In the genomic region with DNA sequence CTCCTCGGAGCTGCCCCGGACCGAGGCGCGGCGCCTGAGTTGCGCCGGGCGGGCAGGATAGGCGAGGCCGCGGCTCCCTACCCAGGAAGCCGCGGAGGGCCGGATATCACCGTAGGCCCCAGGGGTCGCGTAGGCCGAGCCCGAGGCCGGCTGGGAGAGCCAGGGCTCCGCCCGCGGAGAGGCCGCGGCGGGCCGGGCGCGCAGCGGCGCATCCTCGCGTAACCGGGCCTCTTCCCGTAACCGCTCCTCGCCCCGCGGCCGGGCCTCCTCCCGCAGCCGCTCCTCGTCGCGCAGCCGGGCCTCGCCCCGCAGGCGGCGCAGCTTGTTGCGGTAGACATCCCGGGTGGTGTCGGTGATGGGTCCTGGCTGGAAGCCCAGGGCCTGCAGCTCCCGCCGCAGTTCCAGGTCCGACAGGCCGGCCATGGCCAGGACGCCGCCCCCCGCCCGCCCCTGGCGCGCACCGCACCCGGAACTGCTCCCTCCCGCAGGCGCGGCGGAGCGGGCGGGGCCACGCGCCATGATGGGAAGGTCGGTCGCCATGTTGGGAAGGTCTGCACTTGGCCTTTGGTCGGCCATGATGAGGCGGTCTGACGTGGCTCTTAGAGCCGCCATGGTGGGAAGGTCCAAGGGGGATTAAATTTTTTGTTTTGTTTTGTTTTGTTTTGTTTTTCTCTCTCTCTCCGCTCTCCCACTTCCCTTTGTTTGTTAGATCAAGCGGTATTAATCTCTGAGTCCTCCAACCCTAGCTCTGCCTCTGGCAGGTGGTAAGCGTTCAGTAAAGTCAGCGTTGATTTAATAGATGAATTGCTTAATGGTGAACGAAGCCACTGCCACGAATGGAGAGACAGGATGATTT, we compare ENCODE assay signal across 1 cellular context.
A peak's percentile ranks its signal among the peaks of the same experiment; 100 is the strongest.
TF ChIP-seq lines count a peak whose summit lies in the region.

A gene (minus strand): TSS at position 437 of the 856 bp plus-strand sequence. CDS start 14 bp downstream, at position 423.

TF ChIP-seq in HepG2, 621 proteins besides CTCF, POLR2A, EP300 and RAD21 (continued from another document):
- TF ChIP-seq, protein P1, sequence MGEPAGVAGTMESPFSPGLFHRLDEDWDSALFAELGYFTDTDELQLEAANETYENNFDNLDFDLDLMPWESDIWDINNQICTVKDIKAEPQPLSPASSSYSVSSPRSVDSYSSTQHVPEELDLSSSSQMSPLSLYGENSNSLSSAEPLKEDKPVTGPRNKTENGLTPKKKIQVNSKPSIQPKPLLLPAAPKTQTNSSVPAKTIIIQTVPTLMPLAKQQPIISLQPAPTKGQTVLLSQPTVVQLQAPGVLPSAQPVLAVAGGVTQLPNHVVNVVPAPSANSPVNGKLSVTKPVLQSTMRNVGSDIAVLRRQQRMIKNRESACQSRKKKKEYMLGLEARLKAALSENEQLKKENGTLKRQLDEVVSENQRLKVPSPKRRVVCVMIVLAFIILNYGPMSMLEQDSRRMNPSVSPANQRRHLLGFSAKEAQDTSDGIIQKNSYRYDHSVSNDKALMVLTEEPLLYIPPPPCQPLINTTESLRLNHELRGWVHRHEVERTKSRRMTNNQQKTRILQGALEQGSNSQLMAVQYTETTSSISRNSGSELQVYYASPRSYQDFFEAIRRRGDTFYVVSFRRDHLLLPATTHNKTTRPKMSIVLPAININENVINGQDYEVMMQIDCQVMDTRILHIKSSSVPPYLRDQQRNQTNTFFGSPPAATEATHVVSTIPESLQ (CRISPR knock-in tag; conservative IDR thresholded peaks at IDR 0.05) = no peak
- peak; percentile 84; the same call in 1 of the 2 replicates for TF ChIP-seq ZNF616 (CRISPR knock-in tag; IDR thresholded peaks at IDR 0.05; ENCODE audit: low read depth)
- no peak for TF ChIP-seq MTF2 (CRISPR knock-in tag; IDR thresholded peaks at IDR 0.05; ENCODE audit: borderline replicate concordance)
- TF ChIP-seq FOXO1 (CRISPR knock-in tag; IDR thresholded peaks at IDR 0.05) = peak; percentile 62
- TF ChIP-seq, protein P2, sequence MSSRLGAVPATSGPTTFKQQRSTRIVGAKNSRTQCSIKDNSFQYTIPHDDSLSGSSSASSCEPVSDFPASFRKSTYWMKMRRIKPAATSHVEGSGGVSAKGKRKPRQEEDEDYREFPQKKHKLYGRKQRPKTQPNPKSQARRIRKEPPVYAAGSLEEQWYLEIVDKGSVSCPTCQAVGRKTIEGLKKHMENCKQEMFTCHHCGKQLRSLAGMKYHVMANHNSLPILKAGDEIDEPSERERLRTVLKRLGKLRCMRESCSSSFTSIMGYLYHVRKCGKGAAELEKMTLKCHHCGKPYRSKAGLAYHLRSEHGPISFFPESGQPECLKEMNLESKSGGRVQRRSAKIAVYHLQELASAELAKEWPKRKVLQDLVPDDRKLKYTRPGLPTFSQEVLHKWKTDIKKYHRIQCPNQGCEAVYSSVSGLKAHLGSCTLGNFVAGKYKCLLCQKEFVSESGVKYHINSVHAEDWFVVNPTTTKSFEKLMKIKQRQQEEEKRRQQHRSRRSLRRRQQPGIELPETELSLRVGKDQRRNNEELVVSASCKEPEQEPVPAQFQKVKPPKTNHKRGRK (CRISPR knock-in tag; IDR thresholded peaks at IDR 0.05) = no peak
- TF ChIP-seq ZFP1 (CRISPR knock-in tag; IDR thresholded peaks at IDR 0.05) = no peak
- TF ChIP-seq, protein P3, sequence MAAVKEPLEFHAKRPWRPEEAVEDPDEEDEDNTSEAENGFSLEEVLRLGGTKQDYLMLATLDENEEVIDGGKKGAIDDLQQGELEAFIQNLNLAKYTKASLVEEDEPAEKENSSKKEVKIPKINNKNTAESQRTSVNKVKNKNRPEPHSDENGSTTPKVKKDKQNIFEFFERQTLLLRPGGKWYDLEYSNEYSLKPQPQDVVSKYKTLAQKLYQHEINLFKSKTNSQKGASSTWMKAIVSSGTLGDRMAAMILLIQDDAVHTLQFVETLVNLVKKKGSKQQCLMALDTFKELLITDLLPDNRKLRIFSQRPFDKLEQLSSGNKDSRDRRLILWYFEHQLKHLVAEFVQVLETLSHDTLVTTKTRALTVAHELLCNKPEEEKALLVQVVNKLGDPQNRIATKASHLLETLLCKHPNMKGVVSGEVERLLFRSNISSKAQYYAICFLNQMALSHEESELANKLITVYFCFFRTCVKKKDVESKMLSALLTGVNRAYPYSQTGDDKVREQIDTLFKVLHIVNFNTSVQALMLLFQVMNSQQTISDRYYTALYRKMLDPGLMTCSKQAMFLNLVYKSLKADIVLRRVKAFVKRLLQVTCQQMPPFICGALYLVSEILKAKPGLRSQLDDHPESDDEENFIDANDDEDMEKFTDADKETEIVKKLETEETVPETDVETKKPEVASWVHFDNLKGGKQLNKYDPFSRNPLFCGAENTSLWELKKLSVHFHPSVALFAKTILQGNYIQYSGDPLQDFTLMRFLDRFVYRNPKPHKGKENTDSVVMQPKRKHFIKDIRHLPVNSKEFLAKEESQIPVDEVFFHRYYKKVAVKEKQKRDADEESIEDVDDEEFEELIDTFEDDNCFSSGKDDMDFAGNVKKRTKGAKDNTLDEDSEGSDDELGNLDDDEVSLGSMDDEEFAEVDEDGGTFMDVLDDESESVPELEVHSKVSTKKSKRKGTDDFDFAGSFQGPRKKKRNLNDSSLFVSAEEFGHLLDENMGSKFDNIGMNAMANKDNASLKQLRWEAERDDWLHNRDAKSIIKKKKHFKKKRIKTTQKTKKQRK (IDR thresholded peaks at IDR 0.05; ENCODE audit: low read length) = no peak
- TF ChIP-seq, protein P4, sequence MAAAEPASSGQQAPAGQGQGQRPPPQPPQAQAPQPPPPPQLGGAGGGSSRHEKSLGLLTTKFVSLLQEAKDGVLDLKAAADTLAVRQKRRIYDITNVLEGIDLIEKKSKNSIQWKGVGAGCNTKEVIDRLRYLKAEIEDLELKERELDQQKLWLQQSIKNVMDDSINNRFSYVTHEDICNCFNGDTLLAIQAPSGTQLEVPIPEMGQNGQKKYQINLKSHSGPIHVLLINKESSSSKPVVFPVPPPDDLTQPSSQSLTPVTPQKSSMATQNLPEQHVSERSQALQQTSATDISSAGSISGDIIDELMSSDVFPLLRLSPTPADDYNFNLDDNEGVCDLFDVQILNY (CRISPR knock-in tag; conservative IDR thresholded peaks at IDR 0.05) = peak; percentile 84
- TF ChIP-seq ZNF790 (CRISPR knock-in tag; IDR thresholded peaks at IDR 0.05; ENCODE audit: borderline replicate concordance) = no peak; the same call in 1 of the 2 replicates
- 0 out of 2 replicates have a peak, but pooled peaks have one; percentile 45 for TF ChIP-seq LCORL (IDR thresholded peaks at IDR 0.05)
- peak; percentile 54; the same call in 1 of the 2 replicates for TF ChIP-seq LCORL (CRISPR knock-in tag; IDR thresholded peaks at IDR 0.05)
- 0 out of 2 replicates have a peak, but pooled peaks have one; percentile 52 for TF ChIP-seq ZNF350 (CRISPR knock-in tag; IDR thresholded peaks at IDR 0.05; ENCODE audit: borderline replicate concordance, low read depth)
- TF ChIP-seq TCF7 (IDR thresholded peaks at IDR 0.05; ENCODE audit: low read depth) = no peak
- peak; percentile 99 for TF ChIP-seq ZFY (CRISPR knock-in tag; IDR thresholded peaks at IDR 0.05)
- 0 out of 2 replicates have a peak, but pooled peaks have one; percentile 52 for TF ChIP-seq SP140L (CRISPR knock-in tag; IDR thresholded peaks at IDR 0.05; ENCODE audit: borderline replicate concordance)
- TF ChIP-seq ZNF782 (CRISPR knock-in tag; IDR thresholded peaks at IDR 0.05; ENCODE audit: borderline replicate concordance) = peak; percentile 43; the same call in 1 of the 2 replicates
- peak; percentile 97 for TF ChIP-seq EHMT2 (IDR thresholded peaks at IDR 0.05; ENCODE audit: borderline replicate concordance, low read depth, low read length)
- TF ChIP-seq CHCHD3 (CRISPR knock-in tag; IDR thresholded peaks at IDR 0.05) = peak; percentile 94
- TF ChIP-seq ELF3 (CRISPR knock-in tag; IDR thresholded peaks at IDR 0.05) = peak; percentile 99
- TF ChIP-seq, protein P5, sequence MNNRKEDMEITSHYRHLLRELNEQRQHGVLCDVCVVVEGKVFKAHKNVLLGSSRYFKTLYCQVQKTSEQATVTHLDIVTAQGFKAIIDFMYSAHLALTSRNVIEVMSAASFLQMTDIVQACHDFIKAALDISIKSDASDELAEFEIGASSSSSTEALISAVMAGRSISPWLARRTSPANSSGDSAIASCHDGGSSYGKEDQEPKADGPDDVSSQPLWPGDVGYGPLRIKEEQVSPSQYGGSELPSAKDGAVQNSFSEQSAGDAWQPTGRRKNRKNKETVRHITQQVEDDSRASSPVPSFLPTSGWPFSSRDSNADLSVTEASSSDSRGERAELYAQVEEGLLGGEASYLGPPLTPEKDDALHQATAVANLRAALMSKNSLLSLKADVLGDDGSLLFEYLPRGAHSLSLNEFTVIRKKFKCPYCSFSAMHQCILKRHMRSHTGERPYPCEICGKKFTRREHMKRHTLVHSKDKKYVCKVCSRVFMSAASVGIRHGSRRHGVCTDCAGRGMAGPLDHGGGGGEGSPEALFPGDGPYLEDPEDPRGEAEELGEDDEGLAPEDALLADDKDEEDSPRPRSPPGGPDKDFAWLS (CRISPR knock-in tag; IDR thresholded peaks at IDR 0.05; ENCODE audit: borderline replicate concordance) = 0 out of 2 replicates have a peak, but pooled peaks have one; percentile 23
- TF ChIP-seq ZNF781 (CRISPR knock-in tag; IDR thresholded peaks at IDR 0.05; ENCODE audit: borderline replicate concordance, not compliant biosample characterization) = no peak
